7 cellular contexts compared by ENCODE assay signal in genomic region chr5:68225188-68225910, GRCh38. TPM values are rescaled to one million over a fixed set of nuclear protein-coding genes. Genes with fewer than 3 reads are reported as not detected.
DNase-seq lines count a peak whose midpoint lies in the region; ATAC-seq and TF ChIP-seq lines count a peak whose summit lies in the region.

No MANE protein-coding gene starts in this region.

- no peaks in the 10 kb centered on the region for H3K27me3 Mint-ChIP-seq in activated naive CD8-positive, alpha-beta T cell
- H3K27me3 Mint-ChIP-seq in immature natural killer cell (ENCODE audit: low read depth in 3 of 3): peaks cover 0 to 3% (median 2%) of the 10 kb centered on the region in 3 donors

- H3K36me3 Mint-ChIP-seq in activated naive CD8-positive, alpha-beta T cell: peaks cover 13% of the 10 kb centered on the region
- peaks cover 3 to 13% (median 5%) of the 10 kb centered on the region in 3 donors for H3K36me3 Mint-ChIP-seq in immature natural killer cell

- peaks cover 86% of the 10 kb centered on the region for H3K4me1 Mint-ChIP-seq in activated naive CD8-positive, alpha-beta T cell (ENCODE audit: low read depth)
- peaks cover 87 to 97% of the 10 kb centered on the region in 2 donors for H3K4me1 Mint-ChIP-seq in immature natural killer cell

- no peaks in the 10 kb centered on the region for H3K9me3 Mint-ChIP-seq in activated naive CD8-positive, alpha-beta T cell (ENCODE audit: low read depth)
- H3K9me3 Mint-ChIP-seq in immature natural killer cell: peaks cover 0 to 2% (median 0%) of the 10 kb centered on the region in 6 donors

- DNase-seq in HL-60 (ENCODE audit: low read depth in 1 of 2, low spot score in 1 of 2): peak; percentile 40 to 82
- DNase-seq in immature natural killer cell: no peak
- no peak for DNase-seq in NCI-H2227 treated with DMSO at 0.1 percent for 48 hours (lab: John Stamatoyannopoulos, UW)
- DNase-seq in NK-92 treated with Interleukin-12 subunit alpha and Interleukin-12 subunit beta, amount 100 ng/mL, for 24 hours (lab: John Stamatoyannopoulos, UW): no peak

- H3K9ac ChIP-seq in subcutaneous abdominal adipose tissue (ENCODE audit: low read length in 5 of 5): peak overlapping the region in 1 of 5 donors; percentile 16

- H3K4me1 ChIP-seq in subcutaneous abdominal adipose tissue (ENCODE audit: control insufficient read depth in 5 of 5, insufficient read depth in 5 of 5, low read length in 5 of 5): peaks cover 5 to 63% (median 60%) of the 10 kb centered on the region in 5 donors

- ATAC-seq in GM19452 (IDR thresholded peaks at IDR 0.05; ENCODE audit: unreplicated experiment): no peak

- H3K27ac Mint-ChIP-seq in activated naive CD8-positive, alpha-beta T cell: peak overlapping the region; percentile 41
- H3K27ac Mint-ChIP-seq in immature natural killer cell: peak overlapping the region; percentile 81 to 93 (median 88)

- peaks cover 0 to 7% (median 0%) of the 10 kb centered on the region in 5 donors for H3K9me3 ChIP-seq in subcutaneous abdominal adipose tissue (ENCODE audit: control insufficient read depth in 5 of 5, low read length in 5 of 5)

- no peak for TF ChIP-seq CTCF in HL-60 (IDR thresholded peaks at IDR 0.05; ENCODE audit: insufficient read depth, low read length)

- no peak overlapping the region for H3K4me3 ChIP-seq in HL-60 (replicated peaks; ENCODE audit: insufficient read depth, low read length)
- peak overlapping the region in 3 of 5 donors; percentile 3 to 19 (median 13) for H3K4me3 ChIP-seq in subcutaneous abdominal adipose tissue (ENCODE audit: low read depth in 1 of 5, low read length in 5 of 5)

- peaks cover 13 to 29% (median 15%) of the 10 kb centered on the region in 5 donors for H3K36me3 ChIP-seq in subcutaneous abdominal adipose tissue (ENCODE audit: control insufficient read depth in 5 of 5, insufficient read depth in 5 of 5, low read length in 5 of 5)

- H3K4me3 Mint-ChIP-seq in activated naive CD8-positive, alpha-beta T cell: peak overlapping the region; percentile 1
- peak overlapping the region; percentile 14 to 69 (median 64) for H3K4me3 Mint-ChIP-seq in immature natural killer cell

- H3K27me3 ChIP-seq in HL-60 (ENCODE audit: insufficient read depth, poor library complexity, severe bottlenecking) (no peaks in the 10 kb centered on the region), subcutaneous abdominal adipose tissue (ENCODE audit: control insufficient read depth in 5 of 5, insufficient read depth in 4 of 5, low read length in 5 of 5) (no peaks in the 10 kb centered on the region)

- H3K27ac ChIP-seq in HL-60 (replicated peaks): peak overlapping the region; percentile 52; the same call in 1 of the 2 replicates
- no peak overlapping the region for H3K27ac ChIP-seq in subcutaneous abdominal adipose tissue (ENCODE audit: low read depth, low read length)

RNA-seq across cellular contexts. Expression of gene PIK3R1, which starts 9.8 kb away (rescaled TPM):
- 10 to 100 TPM; 62.7 to 80.0 (median 66.8) TPM for polyA plus RNA-seq in immature natural killer cell

Comparison
In these comparisons a context has a peak if more than half of its experiments do, and no peak if none do; other contexts are left out.
1. DNase-seq: peak in HL-60 (2 of 2); none in immature natural killer cell (0 of 3), NCI-H2227 treated with DMSO at 0.1 percent for 48 hours (single experiment) and NK-92 treated with Interleukin-12 subunit alpha and Interleukin-12 subunit beta, amount 100 ng/mL, for 24 hours (single experiment).